Comparison of ENCODE assay signal across 28 cellular contexts in genomic region chr2:220601674-220602073, GRCh38.
"Had no signal": no experiment of that assay in that cellular context is flagged by ENCODE, and none has a peak within 500 bp of the region (broad histone marks: within the 10 kb centered on the region; RNA-seq: fewer than 3 reads in every experiment).

No MANE protein-coding gene starts in this region.

- H3K9me3 ChIP-seq: colonic mucosa, gastrocnemius medialis, right lobe of liver, stomach, thyroid gland, vagina had no signal

- ATAC-seq: esophagus mucosa; gastrocnemius medialis; heart left ventricle; left lobe of liver; naive thymus-derived CD4-positive, alpha-beta T cell; right lobe of liver had no signal

- H3K9me3 Mint-ChIP-seq: endodermal cell had no signal

- H3K4me1 ChIP-seq: colonic mucosa, gastrocnemius medialis, heart left ventricle, neural progenitor cell, parathyroid adenoma, right lobe of liver, stomach, thyroid gland, vagina had no signal

- H3K4me2 ChIP-seq: hepatocyte, neural progenitor cell had no signal

- H3K79me2 ChIP-seq: hepatocyte, parathyroid adenoma had no signal

- DNase-seq: colonic mucosa; effector CD8-positive, alpha-beta T cell; endodermal cell; foreskin fibroblast; gastrocnemius medialis; heart left ventricle; naive thymus-derived CD4-positive, alpha-beta T cell; right lobe of liver; small intestine; stimulated activated CD4-positive, alpha-beta T cell treated with anti-CD3 and anti-CD28 coated beads, Interleukin-15, amount 100 ng/mL, for 24 hours; stimulated activated CD4-positive, alpha-beta T cell treated with anti-CD3 and anti-CD28 coated beads, Interleukin-4, amount 100 ng/mL, for 1 hour; stimulated activated CD8-positive, alpha-beta memory T cell treated with anti-CD3 and anti-CD28 coated beads, Interleukin-4, amount 100 ng/mL, for 48 hours; stimulated activated naive CD4-positive, alpha-beta T cell; stomach; thyroid gland; trophoblast cell had no signal

- H3K36me3 Mint-ChIP-seq: memory B cell; mesothelial cell of epicardium; naive thymus-derived CD4-positive, alpha-beta T cell; neural progenitor cell had no signal

- H3K27me3 ChIP-seq: colonic mucosa, gastrocnemius medialis, heart left ventricle, hepatocyte, neural progenitor cell, right lobe of liver, stomach, thyroid gland, vagina had no signal

- H3K4me3 Mint-ChIP-seq: dendritic cell treated with granulocyte-macrophage colony-stimulating factor and Interleukin-4, amounts not matched to agents 40 ng/mL and 50 ng/mL, for 4 days; endodermal cell; memory B cell; mesothelial cell of epicardium; naive thymus-derived CD4-positive, alpha-beta T cell; nephron; neural progenitor cell had no signal

- H3K9ac ChIP-seq: neural progenitor cell, parathyroid adenoma had no signal

- H3K4me1 Mint-ChIP-seq: endodermal cell; memory B cell; mesothelial cell of epicardium; naive thymus-derived CD4-positive, alpha-beta T cell; nephron; neural progenitor cell had no signal

- H3K27ac ChIP-seq: colonic mucosa, epithelial cell of prostate, gastrocnemius medialis, heart left ventricle, hepatocyte, neural progenitor cell, parathyroid adenoma, right lobe of liver, stomach, thyroid gland, vagina had no signal

- H3K27ac Mint-ChIP-seq: dendritic cell treated with granulocyte-macrophage colony-stimulating factor and Interleukin-4, amounts not matched to agents 40 ng/mL and 50 ng/mL, for 4 days; endodermal cell; memory B cell; mesothelial cell of epicardium; naive thymus-derived CD4-positive, alpha-beta T cell; nephron; neural progenitor cell; progenitor cell of endocrine pancreas had no signal

- H3K27me3 Mint-ChIP-seq: dendritic cell treated with granulocyte-macrophage colony-stimulating factor and Interleukin-4, amounts not matched to agents 40 ng/mL and 50 ng/mL, for 4 days; memory B cell; progenitor cell of endocrine pancreas had no signal

- H2AFZ ChIP-seq: hepatocyte, neural progenitor cell, parathyroid adenoma had no signal
